8 cellular contexts compared by ENCODE assay signal in the genomic region with DNA sequence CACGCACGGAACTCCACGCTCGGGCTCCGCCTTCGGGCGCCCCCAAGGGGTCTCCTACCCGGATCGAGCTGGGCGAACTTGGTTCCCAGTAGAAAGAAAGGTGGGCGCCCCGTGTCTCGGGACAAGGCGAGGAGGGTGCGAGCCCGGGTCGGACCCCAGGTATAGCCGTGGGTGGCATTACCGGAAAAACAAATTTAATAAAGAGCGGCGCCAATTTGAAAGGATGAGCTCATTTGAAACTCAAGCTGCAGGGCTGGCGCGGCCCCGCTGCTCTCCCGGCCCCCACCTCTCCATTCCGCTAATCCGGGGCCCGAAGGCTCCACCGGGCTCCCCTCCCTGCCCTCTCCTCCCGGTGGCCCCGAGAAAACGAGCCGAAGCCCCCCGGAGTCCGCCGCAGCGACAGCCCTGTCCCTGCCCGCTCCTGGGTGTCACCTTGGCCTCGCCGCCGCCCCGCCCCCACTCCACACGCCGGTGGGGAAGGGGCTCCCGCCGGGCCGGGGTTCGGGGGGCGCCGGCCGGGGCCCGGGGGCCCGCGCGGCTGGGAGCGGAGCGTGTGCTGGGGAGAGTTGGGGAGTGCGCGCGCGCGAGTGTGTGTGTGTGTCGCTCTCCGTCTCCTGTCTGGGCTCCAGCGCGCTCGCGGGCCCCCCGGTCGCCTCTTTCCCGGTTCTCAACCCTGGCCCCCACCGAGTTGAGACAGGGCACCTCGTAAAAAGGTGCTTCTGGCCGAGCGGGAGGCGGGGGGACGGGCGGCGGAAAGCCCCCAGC. TPM values are rescaled to one million over a fixed set of nuclear protein-coding genes. Genes with fewer than 3 reads are reported as not detected.
DNase-seq lines count a peak whose midpoint lies in the region; ATAC-seq, FAIRE-seq and TF ChIP-seq lines count a peak whose summit lies in the region.

No MANE protein-coding gene starts in this region.

- H3K9ac ChIP-seq in KMS-11 (peak overlapping the region; percentile 92), neural cell (ENCODE audit: low read length) (peak overlapping the region; percentile 97)

- no peak for FAIRE-seq in D721Med (lab: Jason Lieb, UNC)

- H3K36me3 ChIP-seq in KMS-11 (ENCODE audit: insufficient read depth) (no peaks in the 10 kb centered on the region), neural cell (ENCODE audit: insufficient read depth, low read length) (no peaks in the 10 kb centered on the region)

- H3F3A ChIP-seq in neural cell (ENCODE audit: insufficient read depth, low read length, poor library complexity, severe bottlenecking): peaks cover 3% of the 10 kb centered on the region

- H3K27ac ChIP-seq in KMS-11: peak overlapping the region; percentile 49
- peak overlapping the region; percentile 92 for H3K27ac ChIP-seq in neural cell (ENCODE audit: low read length)

- peaks cover 19% of the 10 kb centered on the region for H3K4me1 ChIP-seq in KMS-11 (ENCODE audit: low read depth, poor library complexity, severe bottlenecking)

- no peaks in the 10 kb centered on the region for H3K27me3 ChIP-seq in KMS-11 (ENCODE audit: insufficient read depth, low read depth)
- no peaks in the 10 kb centered on the region for H3K27me3 ChIP-seq in neural cell (ENCODE audit: insufficient read depth, low read depth, low read length)

- H3K9me3 ChIP-seq in neural cell (ENCODE audit: low read length): no peaks in the 10 kb centered on the region

- no peak for TF ChIP-seq EP300 in neural cell (conservative IDR thresholded peaks at IDR 0.05; ENCODE audit: poor library complexity, severe bottlenecking)

- H2AFZ ChIP-seq in KMS-11 (ENCODE audit: low read depth) (peak overlapping the region; percentile 92), neural cell (ENCODE audit: low read depth, low read length) (no peak overlapping the region)

- no peak for TF ChIP-seq RAD21 in neural cell (conservative IDR thresholded peaks at IDR 0.05)

- DNase-seq in D721Med (ENCODE audit: insufficient read length, low spot score) (no peak), fibroblast of the aortic adventitia (ENCODE audit: low read depth) (no peak), kidney glomerular epithelial cell (lab: John Stamatoyannopoulos, UW) (no peak)
- DNase-seq in activated CD8-positive, alpha-beta memory T cell treated with anti-CD3 and anti-CD28 coated beads, Interleukin-2, amount 50 U/mL, for 4 hours: peak; percentile 22

- peaks cover 15% of the 10 kb centered on the region; the same call in 1 of the 2 replicates for H3K79me2 ChIP-seq in KMS-11 (ENCODE audit: insufficient read depth, low read depth)
- peaks cover 79% of the 10 kb centered on the region for H3K79me2 ChIP-seq in neural cell (replicated peaks; ENCODE audit: insufficient read depth, low read length)

- peak overlapping the region; percentile 87 for H3K4me3 ChIP-seq in KMS-11 (IDR thresholded peaks at IDR 0.05; ENCODE audit: insufficient read depth, low read depth, low read length)
- H3K4me3 ChIP-seq in fibroblast of the aortic adventitia (ENCODE audit: low read depth, low read length): peak overlapping the region; percentile 87
- H3K4me3 ChIP-seq in neural cell (ENCODE audit: low read length): peak overlapping the region; percentile 87

- TF ChIP-seq CTCF in D721Med (IDR thresholded peaks at IDR 0.05; ENCODE audit: insufficient read depth, missing control alignments): peak; percentile 14
- no peak for TF ChIP-seq CTCF in KMS-11 (conservative IDR thresholded peaks at IDR 0.05; ENCODE audit: low read depth, low read length)
- peak; percentile 21 for TF ChIP-seq CTCF in fibroblast of the aortic adventitia (IDR thresholded peaks at IDR 0.05; ENCODE audit: insufficient read depth, low read length)
- peak; percentile 44 for TF ChIP-seq CTCF in neural cell (IDR thresholded peaks at IDR 0.05; ENCODE audit: poor library complexity, severe bottlenecking)

- no peaks in the 10 kb centered on the region for H3K9me2 ChIP-seq in neural cell (ENCODE audit: insufficient read depth, low read length)

- H4K20me1 ChIP-seq in KMS-11 (ENCODE audit: insufficient read depth): no peaks in the 10 kb centered on the region
- peaks cover 30% of the 10 kb centered on the region for H4K20me1 ChIP-seq in neural cell (ENCODE audit: insufficient read depth)

- ATAC-seq in HG03469 (IDR thresholded peaks at IDR 0.05; ENCODE audit: unreplicated experiment): no peak
- no peak for ATAC-seq in HG03139 (IDR thresholded peaks at IDR 0.05; ENCODE audit: unreplicated experiment)

- H3K4me2 ChIP-seq in KMS-11 (peak overlapping the region; percentile 93), neural cell (ENCODE audit: low read length) (peak overlapping the region; percentile 94)

TF ChIP-seq in neural cell, 6 proteins besides CTCF, POLR2A, EP300 and RAD21:
- peak; percentile 41 for TF ChIP-seq MXI1 (conservative IDR thresholded peaks at IDR 0.05; ENCODE audit: poor library complexity, severe bottlenecking)
- peak; percentile 61 for TF ChIP-seq POLR2AphosphoS5 (IDR thresholded peaks at IDR 0.05)
- no peak for TF ChIP-seq EZH2 (IDR thresholded peaks at IDR 0.05; ENCODE audit: borderline replicate concordance, insufficient read depth, low read length, poor library complexity, severe bottlenecking)
- TF ChIP-seq, protein P1, sequence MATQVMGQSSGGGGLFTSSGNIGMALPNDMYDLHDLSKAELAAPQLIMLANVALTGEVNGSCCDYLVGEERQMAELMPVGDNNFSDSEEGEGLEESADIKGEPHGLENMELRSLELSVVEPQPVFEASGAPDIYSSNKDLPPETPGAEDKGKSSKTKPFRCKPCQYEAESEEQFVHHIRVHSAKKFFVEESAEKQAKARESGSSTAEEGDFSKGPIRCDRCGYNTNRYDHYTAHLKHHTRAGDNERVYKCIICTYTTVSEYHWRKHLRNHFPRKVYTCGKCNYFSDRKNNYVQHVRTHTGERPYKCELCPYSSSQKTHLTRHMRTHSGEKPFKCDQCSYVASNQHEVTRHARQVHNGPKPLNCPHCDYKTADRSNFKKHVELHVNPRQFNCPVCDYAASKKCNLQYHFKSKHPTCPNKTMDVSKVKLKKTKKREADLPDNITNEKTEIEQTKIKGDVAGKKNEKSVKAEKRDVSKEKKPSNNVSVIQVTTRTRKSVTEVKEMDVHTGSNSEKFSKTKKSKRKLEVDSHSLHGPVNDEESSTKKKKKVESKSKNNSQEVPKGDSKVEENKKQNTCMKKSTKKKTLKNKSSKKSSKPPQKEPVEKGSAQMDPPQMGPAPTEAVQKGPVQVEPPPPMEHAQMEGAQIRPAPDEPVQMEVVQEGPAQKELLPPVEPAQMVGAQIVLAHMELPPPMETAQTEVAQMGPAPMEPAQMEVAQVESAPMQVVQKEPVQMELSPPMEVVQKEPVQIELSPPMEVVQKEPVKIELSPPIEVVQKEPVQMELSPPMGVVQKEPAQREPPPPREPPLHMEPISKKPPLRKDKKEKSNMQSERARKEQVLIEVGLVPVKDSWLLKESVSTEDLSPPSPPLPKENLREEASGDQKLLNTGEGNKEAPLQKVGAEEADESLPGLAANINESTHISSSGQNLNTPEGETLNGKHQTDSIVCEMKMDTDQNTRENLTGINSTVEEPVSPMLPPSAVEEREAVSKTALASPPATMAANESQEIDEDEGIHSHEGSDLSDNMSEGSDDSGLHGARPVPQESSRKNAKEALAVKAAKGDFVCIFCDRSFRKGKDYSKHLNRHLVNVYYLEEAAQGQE (IDR thresholded peaks at IDR 0.05; ENCODE audit: borderline replicate concordance): peak; percentile 45
- peak; percentile 13 for TF ChIP-seq TAF1 (IDR thresholded peaks at IDR 0.05; ENCODE audit: low read depth)
- TF ChIP-seq SMC3 (conservative IDR thresholded peaks at IDR 0.05; ENCODE audit: poor library complexity): no peak

RNA-seq across cellular contexts. Expression of a gene that starts 1.4 kb away (rescaled TPM):
- 40.1 and 99.3 TPM in 2 replicates for total RNA-seq in fibroblast of the aortic adventitia (ENCODE audit: low replicate concordance)
- polyA plus RNA-seq in neural cell: 46.6 and 57.8 TPM in 2 replicates
- polyA minus RNA-seq in neural cell: 127 and 129 TPM in 2 replicates
